22 cellular contexts compared by ENCODE assay signal in genomic region chr15:24683736-24684135, GRCh38. TPM values are rescaled to one million over a fixed set of nuclear protein-coding genes. Genes with fewer than 3 reads are reported as not detected.
"Had no signal": no experiment of that assay in that cellular context is flagged by ENCODE, and none has a peak within 500 bp of the region (broad histone marks: within the 10 kb centered on the region; RNA-seq: fewer than 3 reads in every experiment).

No MANE protein-coding gene starts in this region.

- H3K27me3 ChIP-seq: MG63 had no signal

- FAIRE-seq: HTR-8/SVneo, RCC 7860 had no signal

- H3K4me3 ChIP-seq: MG63 had no signal

- H3K9me3 ChIP-seq: MG63, SK-N-SH had no signal

- H3K36me3 ChIP-seq: MG63 had no signal

- H3K9ac ChIP-seq: SK-N-SH had no signal

- H3K4me2 ChIP-seq: SK-N-SH had no signal

- H3K27ac ChIP-seq: HL-60 had no signal

- DNase-seq: KBM-7, MG63, NCI-H1092, NCI-H1436, NCI-H187, NCI-H2029, NCI-H2081 treated with DMSO at 0.1 percent for 48 hours, NCI-H2171, NCI-H226, NCI-H446, NCI-H510A, NCI-H524 treated with DMSO at 0.1 percent for 48 hours, NCI-H69, NCI-H774, RPMI8226, SHP77, SK-N-SH, SW 1271, T-cell had no signal

- H3K9me2 ChIP-seq: SK-N-SH had no signal

RNA-seq across cellular contexts. Expression of gene NPAP1, which starts 8.2 kb away (rescaled TPM):
- polyA plus RNA-seq: SK-N-SH had no signal
